Comparison of ENCODE assay signal across 19 cellular contexts in the genomic region with DNA sequence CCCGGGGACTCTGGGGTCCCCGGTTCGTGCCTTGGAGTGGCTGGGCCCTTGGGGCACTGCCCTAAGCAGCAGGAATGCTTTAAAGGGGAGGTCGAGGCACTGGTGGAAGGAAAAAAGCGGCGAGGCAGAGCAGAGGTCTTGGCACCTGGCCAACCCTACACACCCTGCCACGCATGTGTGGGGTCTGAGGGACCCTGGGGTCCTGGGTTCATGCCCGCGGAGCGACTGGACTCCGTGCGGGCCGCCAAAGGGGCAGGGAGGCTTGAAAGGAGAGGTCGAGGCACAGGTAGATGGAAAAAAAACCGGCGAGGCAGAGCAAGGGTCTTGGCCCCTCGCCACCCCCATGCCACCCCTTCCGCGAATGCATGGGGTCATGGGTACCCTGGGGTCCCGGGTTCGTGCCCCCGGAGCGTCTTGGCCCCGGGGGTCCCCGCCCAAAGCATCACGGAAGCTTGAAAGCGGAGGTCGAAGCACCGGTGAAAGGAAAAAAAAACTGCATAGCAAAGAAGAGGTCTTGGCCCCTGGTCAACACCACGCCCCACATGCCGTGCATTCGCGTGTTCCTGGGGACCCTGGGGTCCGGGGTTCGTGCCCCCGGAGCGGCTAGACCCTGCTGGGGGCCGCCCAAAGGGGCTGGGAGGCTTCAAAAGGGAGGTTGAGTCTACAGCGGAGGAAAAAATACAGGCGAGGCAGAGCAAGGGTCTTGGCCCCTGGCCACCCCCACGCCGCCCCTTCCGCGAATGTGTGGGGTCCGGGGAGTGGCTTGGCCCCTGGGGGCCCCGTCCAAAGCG.
A peak's percentile ranks its signal among the peaks of the same experiment; 100 is the strongest.
DNase-seq lines count a peak whose midpoint lies in the region; ATAC-seq and TF ChIP-seq lines count a peak whose summit lies in the region.
"Had no signal": no experiment of that assay in that cellular context is flagged by ENCODE, and none has a peak within 500 bp of the region (broad histone marks: within the 10 kb centered on the region; RNA-seq: fewer than 3 reads in every experiment).

No MANE protein-coding gene starts in this region.

- no peak for ATAC-seq in Panc1
- ATAC-seq: CD8-positive, alpha-beta T cell had no signal

- H3K4me1 Mint-ChIP-seq in Caco-2 (ENCODE audit: low read depth, unreplicated experiment), result no peaks in the 10 kb centered on the region
- H3K4me1 Mint-ChIP-seq in T-helper 2 cell treated with Interferon-gamma antibody and Interleukin-4, amounts not matched to agents 5 μg/mL and 100 μg/mL, for 36 hours (ENCODE audit: low read depth), result no peaks in the 10 kb centered on the region
- H3K4me1 Mint-ChIP-seq: B cell; CD4-positive, CD25-positive, alpha-beta regulatory T cell had no signal

- peak overlapping the region; percentile 32 for H3K4me3 Mint-ChIP-seq in Caco-2 (ENCODE audit: unreplicated experiment)
- H3K4me3 Mint-ChIP-seq in T-helper 2 cell treated with Interferon-gamma antibody and Interleukin-4, amounts not matched to agents 5 μg/mL and 100 μg/mL, for 36 hours, result no peak overlapping the region
- H3K4me3 Mint-ChIP-seq: B cell; CD4-positive, CD25-positive, alpha-beta regulatory T cell; CD8-positive, alpha-beta T cell; HFFc6 had no signal

- H3K27ac Mint-ChIP-seq in Caco-2 (ENCODE audit: unreplicated experiment), result no peak overlapping the region
- H3K27ac Mint-ChIP-seq in T-helper 2 cell treated with Interferon-gamma antibody and Interleukin-4, amounts not matched to agents 5 μg/mL and 100 μg/mL, for 36 hours, result no peak overlapping the region
- H3K27ac Mint-ChIP-seq: B cell; CD4-positive, CD25-positive, alpha-beta regulatory T cell; CD8-positive, alpha-beta T cell; HFFc6 had no signal

- DNase-seq in NCI-H1105 treated with DMSO at 0.1 percent for 48 hours (lab: John Stamatoyannopoulos, UW) (peak; percentile 15), NCI-H1105 (lab: John Stamatoyannopoulos, UW) (no peak), Caco-2 (no peak), MG63 (no peak), Panc1 (ENCODE audit: low read depth, low spot score) (no peak), AG08396 (ENCODE audit: low spot score) (no peak)
- DNase-seq in central memory CD4-positive, alpha-beta T cell, result no peak
- DNase-seq in T-helper 2 cell treated with Interferon-gamma antibody and Interleukin-4, amounts not matched to agents 5 μg/mL and 100 μg/mL, for 36 hours (ENCODE audit: low spot score), result no peak
- DNase-seq: 8988T; CD4-positive, CD25-positive, alpha-beta regulatory T cell; CD8-positive, alpha-beta T cell; DMS 273 treated with DMSO at 0.1 percent for 48 hours; DMS79; EL; GOT3; HFFc6 had no signal

- in situ Hi-C loops in Panc1 (cut with HindIII; ENCODE audit: low pct_unique_long_range_greater_than_20kb, low sequenced_read_pairs), result no loop called here

- POLR2A ChIA-PET in Caco-2 (lab: Charles Lee) (no interaction called here), Panc1 (lab: Charles Lee) (no interaction called here)

- peaks cover 56% of the 10 kb centered on the region for H3K27me3 Mint-ChIP-seq in Caco-2 (ENCODE audit: insufficient read depth, unreplicated experiment)
- H3K27me3 Mint-ChIP-seq in T-helper 2 cell treated with Interferon-gamma antibody and Interleukin-4, amounts not matched to agents 5 μg/mL and 100 μg/mL, for 36 hours (ENCODE audit: low read depth), result no peaks in the 10 kb centered on the region
- H3K27me3 Mint-ChIP-seq: B cell; CD4-positive, CD25-positive, alpha-beta regulatory T cell had no signal

- no peaks in the 10 kb centered on the region for H3K9me3 Mint-ChIP-seq in Caco-2 (ENCODE audit: unreplicated experiment)
- peaks cover 22% of the 10 kb centered on the region for H3K9me3 Mint-ChIP-seq in T-helper 2 cell treated with Interferon-gamma antibody and Interleukin-4, amounts not matched to agents 5 μg/mL and 100 μg/mL, for 36 hours
- H3K9me3 Mint-ChIP-seq: CD8-positive, alpha-beta T cell had no signal

- BruUV-seq in Caco-2 (replicated peaks; lab: Mats Ljungman, UMichigan) (no TSS peak), Panc1 (replicated peaks; lab: Mats Ljungman, UMichigan) (no TSS peak)

- peak overlapping the region; percentile 84 for H3K27ac ChIP-seq in Panc1 (ENCODE audit: low read length)
- H3K27ac ChIP-seq: BLaER1 had no signal

- TF ChIP-seq CTCF in Caco-2 (IDR thresholded peaks at IDR 0.05; ENCODE audit: insufficient read depth in 1 of 2, low read depth in 1 of 2, low read length in 1 of 2, severe bottlenecking in 1 of 2, unreplicated experiment in 1 of 2) (no peak), Panc1 (IDR thresholded peaks at IDR 0.05) (no peak)

- H3K9me3 ChIP-seq in Caco-2, result peaks cover 5% of the 10 kb centered on the region; the same call in 1 of the 2 replicates
- H3K9me3 ChIP-seq in MG63, result no peaks in the 10 kb centered on the region
- H3K9me3 ChIP-seq in Panc1 (ENCODE audit: control insufficient read depth, insufficient read depth, low read depth, low read length), result no peaks in the 10 kb centered on the region
- H3K9me3 ChIP-seq: HAP-1 had no signal

- H3K36me3 ChIP-seq in Caco-2 (ENCODE audit: control insufficient read depth, insufficient read depth, low read length) (no peaks in the 10 kb centered on the region), MG63 (no peaks in the 10 kb centered on the region), Panc1 (ENCODE audit: control insufficient read depth, insufficient read depth, low read length) (no peaks in the 10 kb centered on the region)
- H3K36me3 ChIP-seq: BLaER1, HAP-1 had no signal

- no peak overlapping the region for H3K4me3 ChIP-seq in Caco-2 (ENCODE audit: low read depth, low read length)
- peak overlapping the region; percentile 30 for H3K4me3 ChIP-seq in MG63
- H3K4me3 ChIP-seq in Panc1 (ENCODE audit: low read depth in 2 of 2, low read length in 2 of 2), result peak overlapping the region; percentile 59 to 72
- H3K4me3 ChIP-seq: BLaER1, HAP-1 had no signal

- H3K36me3 Mint-ChIP-seq in Caco-2 (ENCODE audit: insufficient read depth, unreplicated experiment), result peaks cover 13% of the 10 kb centered on the region
- H3K36me3 Mint-ChIP-seq in T-helper 2 cell treated with Interferon-gamma antibody and Interleukin-4, amounts not matched to agents 5 μg/mL and 100 μg/mL, for 36 hours (ENCODE audit: low read depth), result no peaks in the 10 kb centered on the region
- H3K36me3 Mint-ChIP-seq: CD4-positive, CD25-positive, alpha-beta regulatory T cell; CD8-positive, alpha-beta T cell had no signal

- H3K27me3 ChIP-seq in Caco-2 (replicated peaks; ENCODE audit: control insufficient read depth, insufficient read depth, low read length), result no peaks in the 10 kb centered on the region; the same call in none of the 2 replicates
- peaks cover 54% of the 10 kb centered on the region for H3K27me3 ChIP-seq in MG63
- H3K27me3 ChIP-seq in Panc1 (ENCODE audit: control insufficient read depth, insufficient read depth, low read length), result no peaks in the 10 kb centered on the region; the same call in 1 of the 2 replicates
- H3K27me3 ChIP-seq: BLaER1 had no signal

- intact Hi-C loops in Caco-2 (cut with micrococcal nuclease; ENCODE audit: unreplicated experiment) (no loop called here), Panc1 (cut with micrococcal nuclease; ENCODE audit: unreplicated experiment) (loop anchor here (5.0 kb wide), 1 partner anchor 267 kb away; no protein-coding TSS in a partner anchor)

- CTCF ChIA-PET in Caco-2 (lab: Charles Lee) (no interaction called here), Panc1 (lab: Charles Lee) (no interaction called here)

- H3K4me1 ChIP-seq in Caco-2, result no peaks in the 10 kb centered on the region
- H3K4me1 ChIP-seq in Panc1 (ENCODE audit: control insufficient read depth, insufficient read depth, low read length), result peaks cover 37% of the 10 kb centered on the region
- H3K4me1 ChIP-seq: BLaER1, HAP-1 had no signal
